Comparison of ENCODE assay signal across 1 cellular context in the genomic region with DNA sequence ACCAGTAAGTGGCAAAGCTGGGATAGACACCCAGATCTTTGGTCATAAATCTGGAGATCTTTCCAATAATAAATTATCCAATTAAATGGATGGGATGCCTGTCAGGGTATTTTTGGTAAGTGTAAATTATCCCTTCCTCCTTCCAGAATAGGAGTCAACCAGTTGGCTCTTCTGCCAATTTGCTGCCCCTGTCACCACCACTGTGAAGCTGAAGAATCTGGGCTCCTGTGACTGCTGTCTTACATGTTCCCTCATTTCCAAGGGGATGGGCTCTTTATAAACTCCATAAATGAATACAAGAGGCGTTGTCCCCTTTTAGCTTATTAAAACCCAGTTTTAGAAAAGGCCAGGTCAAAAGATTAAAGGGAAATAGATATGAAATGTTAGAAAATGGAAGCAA.
TF ChIP-seq lines count a peak whose summit lies in the region.

No MANE protein-coding gene starts in this region.

TF ChIP-seq in K562, 482 proteins besides CTCF, POLR2A, EP300 and RAD21 (continued from another document):
- TF ChIP-seq, protein P1, sequence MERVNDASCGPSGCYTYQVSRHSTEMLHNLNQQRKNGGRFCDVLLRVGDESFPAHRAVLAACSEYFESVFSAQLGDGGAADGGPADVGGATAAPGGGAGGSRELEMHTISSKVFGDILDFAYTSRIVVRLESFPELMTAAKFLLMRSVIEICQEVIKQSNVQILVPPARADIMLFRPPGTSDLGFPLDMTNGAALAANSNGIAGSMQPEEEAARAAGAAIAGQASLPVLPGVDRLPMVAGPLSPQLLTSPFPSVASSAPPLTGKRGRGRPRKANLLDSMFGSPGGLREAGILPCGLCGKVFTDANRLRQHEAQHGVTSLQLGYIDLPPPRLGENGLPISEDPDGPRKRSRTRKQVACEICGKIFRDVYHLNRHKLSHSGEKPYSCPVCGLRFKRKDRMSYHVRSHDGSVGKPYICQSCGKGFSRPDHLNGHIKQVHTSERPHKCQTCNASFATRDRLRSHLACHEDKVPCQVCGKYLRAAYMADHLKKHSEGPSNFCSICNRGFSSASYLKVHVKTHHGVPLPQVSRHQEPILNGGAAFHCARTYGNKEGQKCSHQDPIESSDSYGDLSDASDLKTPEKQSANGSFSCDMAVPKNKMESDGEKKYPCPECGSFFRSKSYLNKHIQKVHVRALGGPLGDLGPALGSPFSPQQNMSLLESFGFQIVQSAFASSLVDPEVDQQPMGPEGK (CRISPR knock-in tag; IDR thresholded peaks at IDR 0.05; ENCODE audit: borderline replicate concordance): no peak
- no peak for TF ChIP-seq ZNF354B (CRISPR knock-in tag; IDR thresholded peaks at IDR 0.05)
- TF ChIP-seq, protein P2, sequence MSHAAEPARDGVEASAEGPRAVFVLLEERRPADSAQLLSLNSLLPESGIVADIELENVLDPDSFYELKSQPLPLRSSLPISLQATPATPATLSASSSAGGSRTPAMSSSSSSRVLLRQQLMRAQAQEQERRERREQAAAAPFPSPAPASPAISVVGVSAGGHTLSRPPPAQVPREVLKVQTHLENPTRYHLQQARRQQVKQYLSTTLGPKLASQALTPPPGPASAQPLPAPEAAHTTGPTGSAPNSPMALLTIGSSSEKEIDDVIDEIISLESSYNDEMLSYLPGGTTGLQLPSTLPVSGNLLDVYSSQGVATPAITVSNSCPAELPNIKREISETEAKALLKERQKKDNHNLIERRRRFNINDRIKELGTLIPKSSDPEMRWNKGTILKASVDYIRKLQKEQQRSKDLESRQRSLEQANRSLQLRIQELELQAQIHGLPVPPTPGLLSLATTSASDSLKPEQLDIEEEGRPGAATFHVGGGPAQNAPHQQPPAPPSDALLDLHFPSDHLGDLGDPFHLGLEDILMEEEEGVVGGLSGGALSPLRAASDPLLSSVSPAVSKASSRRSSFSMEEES (CRISPR knock-in tag; IDR thresholded peaks at IDR 0.05): no peak
- TF ChIP-seq ZNF316 (IDR thresholded peaks at IDR 0.05): no peak
- TF ChIP-seq ZNF239 (CRISPR knock-in tag; IDR thresholded peaks at IDR 0.05): no peak
- no peak for TF ChIP-seq SIN3B (IDR thresholded peaks at IDR 0.05; ENCODE audit: low read depth)
- TF ChIP-seq RUNX1 (IDR thresholded peaks at IDR 0.05; ENCODE audit: low read depth): no peak
- TF ChIP-seq, protein P3, sequence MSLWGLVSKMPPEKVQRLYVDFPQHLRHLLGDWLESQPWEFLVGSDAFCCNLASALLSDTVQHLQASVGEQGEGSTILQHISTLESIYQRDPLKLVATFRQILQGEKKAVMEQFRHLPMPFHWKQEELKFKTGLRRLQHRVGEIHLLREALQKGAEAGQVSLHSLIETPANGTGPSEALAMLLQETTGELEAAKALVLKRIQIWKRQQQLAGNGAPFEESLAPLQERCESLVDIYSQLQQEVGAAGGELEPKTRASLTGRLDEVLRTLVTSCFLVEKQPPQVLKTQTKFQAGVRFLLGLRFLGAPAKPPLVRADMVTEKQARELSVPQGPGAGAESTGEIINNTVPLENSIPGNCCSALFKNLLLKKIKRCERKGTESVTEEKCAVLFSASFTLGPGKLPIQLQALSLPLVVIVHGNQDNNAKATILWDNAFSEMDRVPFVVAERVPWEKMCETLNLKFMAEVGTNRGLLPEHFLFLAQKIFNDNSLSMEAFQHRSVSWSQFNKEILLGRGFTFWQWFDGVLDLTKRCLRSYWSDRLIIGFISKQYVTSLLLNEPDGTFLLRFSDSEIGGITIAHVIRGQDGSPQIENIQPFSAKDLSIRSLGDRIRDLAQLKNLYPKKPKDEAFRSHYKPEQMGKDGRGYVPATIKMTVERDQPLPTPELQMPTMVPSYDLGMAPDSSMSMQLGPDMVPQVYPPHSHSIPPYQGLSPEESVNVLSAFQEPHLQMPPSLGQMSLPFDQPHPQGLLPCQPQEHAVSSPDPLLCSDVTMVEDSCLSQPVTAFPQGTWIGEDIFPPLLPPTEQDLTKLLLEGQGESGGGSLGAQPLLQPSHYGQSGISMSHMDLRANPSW (CRISPR knock-in tag; IDR thresholded peaks at IDR 0.05): no peak
- TF ChIP-seq CHD1 (IDR thresholded peaks at IDR 0.05; ENCODE audit: low read length): no peak
- TF ChIP-seq SIX5 (IDR thresholded peaks at IDR 0.05; ENCODE audit: borderline replicate concordance in 1 of 2, insufficient read depth in 1 of 2, low read depth in 1 of 2, low read length in 2 of 2): no peak
- TF ChIP-seq, protein P4, sequence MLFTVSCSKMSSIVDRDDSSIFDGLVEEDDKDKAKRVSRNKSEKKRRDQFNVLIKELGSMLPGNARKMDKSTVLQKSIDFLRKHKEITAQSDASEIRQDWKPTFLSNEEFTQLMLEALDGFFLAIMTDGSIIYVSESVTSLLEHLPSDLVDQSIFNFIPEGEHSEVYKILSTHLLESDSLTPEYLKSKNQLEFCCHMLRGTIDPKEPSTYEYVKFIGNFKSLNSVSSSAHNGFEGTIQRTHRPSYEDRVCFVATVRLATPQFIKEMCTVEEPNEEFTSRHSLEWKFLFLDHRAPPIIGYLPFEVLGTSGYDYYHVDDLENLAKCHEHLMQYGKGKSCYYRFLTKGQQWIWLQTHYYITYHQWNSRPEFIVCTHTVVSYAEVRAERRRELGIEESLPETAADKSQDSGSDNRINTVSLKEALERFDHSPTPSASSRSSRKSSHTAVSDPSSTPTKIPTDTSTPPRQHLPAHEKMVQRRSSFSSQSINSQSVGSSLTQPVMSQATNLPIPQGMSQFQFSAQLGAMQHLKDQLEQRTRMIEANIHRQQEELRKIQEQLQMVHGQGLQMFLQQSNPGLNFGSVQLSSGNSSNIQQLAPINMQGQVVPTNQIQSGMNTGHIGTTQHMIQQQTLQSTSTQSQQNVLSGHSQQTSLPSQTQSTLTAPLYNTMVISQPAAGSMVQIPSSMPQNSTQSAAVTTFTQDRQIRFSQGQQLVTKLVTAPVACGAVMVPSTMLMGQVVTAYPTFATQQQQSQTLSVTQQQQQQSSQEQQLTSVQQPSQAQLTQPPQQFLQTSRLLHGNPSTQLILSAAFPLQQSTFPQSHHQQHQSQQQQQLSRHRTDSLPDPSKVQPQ (CRISPR knock-in tag; IDR thresholded peaks at IDR 0.05; ENCODE audit: borderline replicate concordance): no peak
- TF ChIP-seq CXXC5 (CRISPR knock-in tag; IDR thresholded peaks at IDR 0.05): no peak
- TF ChIP-seq PYGO2 (tag; IDR thresholded peaks at IDR 0.05): no peak
- no peak for TF ChIP-seq CREBBP (IDR thresholded peaks at IDR 0.05; ENCODE audit: low read depth, low read length)
- no peak for TF ChIP-seq DMBX1 (CRISPR knock-in tag; IDR thresholded peaks at IDR 0.05; ENCODE audit: borderline replicate concordance)
